ENCODE assay signal across 29 cellular contexts in the genomic region with DNA sequence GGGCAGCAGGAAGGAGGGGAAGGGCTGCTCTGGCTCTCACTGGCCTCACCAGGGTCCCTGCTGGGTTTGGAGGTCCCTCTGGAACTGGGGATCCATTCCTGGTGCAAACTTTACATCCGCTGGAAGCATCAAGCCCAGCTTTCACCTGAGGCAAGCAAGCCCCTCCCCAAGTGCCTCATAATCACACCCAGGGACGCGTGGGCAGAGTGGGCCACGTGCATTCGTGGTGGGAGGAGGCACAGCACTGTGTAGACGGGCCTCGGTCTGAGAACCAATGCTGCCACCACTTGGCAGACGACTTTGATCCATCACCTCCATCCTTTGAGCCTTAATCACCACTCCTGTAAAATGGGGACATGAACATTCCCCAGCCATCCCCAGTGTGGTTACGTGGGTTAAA.
"Had no signal": no experiment of that assay in that cellular context is flagged by ENCODE, and none has a peak within 500 bp of the region (broad histone marks: within the 10 kb centered on the region; RNA-seq: fewer than 3 reads in every experiment).

No MANE protein-coding gene starts in this region.

- H3K27ac ChIP-seq: adrenal gland, body of pancreas, breast epithelium, KMS-11, Peyer's patch, SJCRH30, SK-N-MC had no signal

- DNase-seq: activated CD4-positive, alpha-beta T cell treated with anti-CD3 and anti-CD28 coated beads, Interleukin-2, amount 10 ng/mL, durations not matched to agents 24 days and 14 days; activated CD4-positive, alpha-beta T cell treated with anti-CD3 and anti-CD28 coated beads, Interleukin-2, amount 50 U/mL, for 4 hours; activated CD8-positive, alpha-beta T cell treated with anti-CD3 and anti-CD28 coated beads for 36 hours; activated gamma-delta T cell treated with Interleukin-2 at 50 U/mL for 16 hours; activated naive CD4-positive, alpha-beta T cell treated with anti-CD3 and anti-CD28 coated beads for 36 hours; activated T-cell treated with anti-CD3 and anti-CD28 coated beads, Interleukin-2, amount 50 U/mL, for 1 hour; activated T-cell treated with anti-CD3 and anti-CD28 coated beads, Interleukin-2, amount 50 U/mL, for 72 hours; adrenal gland; body of pancreas; central memory CD4-positive, alpha-beta T cell; MM.1S; MV-4-11; NCI-H1092; NCI-H1436 treated with DMSO at 0.1 percent for 48 hours; NCI-H1694 treated with DMSO at 0.1 percent for 48 hours; NCI-H2029; NCI-H345; NCI-H524 treated with DMSO at 0.1 percent for 48 hours; PC-3; RPMI8226; SHP77; SJCRH30; T1000 had no signal

- H3K4me1 ChIP-seq: adrenal gland, body of pancreas, breast epithelium, Peyer's patch, SJCRH30 had no signal

- H3K27me3 ChIP-seq: adrenal gland, body of pancreas, breast epithelium, Peyer's patch, SJCRH30 had no signal

- H3K4me3 ChIP-seq: adrenal gland, body of pancreas, breast epithelium, Peyer's patch, SJCRH30, SK-N-MC had no signal

- H3K36me3 ChIP-seq: adrenal gland, breast epithelium, SJCRH30 had no signal

- H3K9me3 ChIP-seq: adrenal gland, body of pancreas, breast epithelium, Peyer's patch, SJCRH30 had no signal

- ATAC-seq: activated CD8-positive, alpha-beta T cell treated with anti-CD3 and anti-CD28 coated beads for 36 hours; activated naive CD4-positive, alpha-beta T cell treated with anti-CD3 and anti-CD28 coated beads, Interleukin-2, amount 50 U/mL, for 72 hours; activated T-cell treated with anti-CD3 and anti-CD28 coated beads, Interleukin-2, amount 50 U/mL, for 72 hours; activated T-helper 17 cell treated with anti-CD3 and anti-CD28 coated beads, Interleukin-2, amount 50 U/mL, for 72 hours; body of pancreas; PC-3 had no signal
